Comparison of ENCODE assay signal across 25 cellular contexts in genomic region chr10:107626862-107627261, GRCh38.
"Had no signal": no experiment of that assay in that cellular context is flagged by ENCODE, and none has a peak within 500 bp of the region (broad histone marks: within the 10 kb centered on the region; RNA-seq: fewer than 3 reads in every experiment).

No MANE protein-coding gene starts in this region.

- H3K27me3 ChIP-seq: colonic mucosa, esophagus squamous epithelium, gastrocnemius medialis, heart right ventricle, left lung had no signal

- H3K4me3 ChIP-seq: colonic mucosa, esophagus squamous epithelium, gastrocnemius medialis, heart right ventricle, left lung, lower lobe of right lung had no signal

- H3K36me3 ChIP-seq: colonic mucosa, esophagus squamous epithelium, gastrocnemius medialis, heart right ventricle, left lung, lower lobe of right lung had no signal

- DNase-seq: colonic mucosa; cortex of kidney; effector CD8-positive, alpha-beta T cell; effector memory CD8-positive, alpha-beta T cell; endodermal cell; erythroblast; esophagus squamous epithelium; foreskin fibroblast; foreskin melanocyte; gastrocnemius medialis; glutamatergic neuron; head of caudate nucleus; heart right ventricle; hippocampal formation; immature natural killer cell; islet precursor cell; kidney; kidney glomerular epithelial cell; left lung; left ventricle myocardium superior; lower lobe of right lung; mesenchymal stem cell; naive thymus-derived CD4-positive, alpha-beta T cell had no signal

- H3K27ac ChIP-seq: colonic mucosa, epithelial cell of prostate, esophagus squamous epithelium, gastrocnemius medialis, heart right ventricle, left lung, lower lobe of right lung had no signal

- H3K4me1 ChIP-seq: colonic mucosa, esophagus squamous epithelium, gastrocnemius medialis, heart right ventricle, left lung, lower lobe of right lung had no signal

- H3K9me3 ChIP-seq: colonic mucosa, esophagus squamous epithelium, gastrocnemius medialis, left lung, lower lobe of right lung had no signal

- ATAC-seq: effector memory CD8-positive, alpha-beta T cell; esophagus mucosa; gastrocnemius medialis; heart right ventricle; left lung; left ventricle myocardium superior; lower lobe of right lung; naive thymus-derived CD4-positive, alpha-beta T cell had no signal
